ENCODE assay signal across 12 cellular contexts in genomic region chr4:38985363-38986065, GRCh38. TPM values are rescaled to one million over a fixed set of nuclear protein-coding genes. Genes with fewer than 3 reads are reported as not detected.
A peak's percentile ranks its signal among the peaks of the same experiment; 100 is the strongest.
DNase-seq lines count a peak whose midpoint lies in the region; ATAC-seq and FAIRE-seq lines count a peak whose summit lies in the region.
"Had no signal": no experiment of that assay in that cellular context is flagged by ENCODE, and none has a peak within 500 bp of the region (broad histone marks: within the 10 kb centered on the region; RNA-seq: fewer than 3 reads in every experiment).

No MANE protein-coding gene starts in this region.

- no peak for ATAC-seq in activated T-cell treated with anti-CD3 and anti-CD28 coated beads, Interleukin-2, amount 50 U/mL, for 72 hours (replicated peaks in 1 of 2)
- no peak for ATAC-seq in activated T-cell treated with anti-CD3 and anti-CD28 coated beads, Interleukin-2, amount 50 U/mL, for 4 hours
- ATAC-seq in stimulated activated naive B cell treated with anti-CD40 and anti-IgM and Interleukin-4, amounts not matched to agents 10 μg/mL and 1 μg/mL and 100 μg/mL, for 72 hours (replicated peaks), result peak; percentile 62 to 66
- no peak for ATAC-seq in HG03097 (IDR thresholded peaks at IDR 0.05; ENCODE audit: low FRiP score, unreplicated experiment)

- peak overlapping the region; percentile 57; the same call in 1 of the 2 replicates for H3K27ac ChIP-seq in SJSA1

- H3K36me3 ChIP-seq in SJSA1, result peaks cover 4% of the 10 kb centered on the region; the same call in 1 of the 2 replicates
- H3K36me3 ChIP-seq: sigmoid colon had no signal

- no peaks in the 10 kb centered on the region for H3K27me3 Mint-ChIP-seq in activated T-cell treated with anti-CD3 and anti-CD28 coated beads, Interleukin-2, amount 50 U/mL, for 72 hours (ENCODE audit: low read depth)
- no peaks in the 10 kb centered on the region for H3K27me3 Mint-ChIP-seq in activated T-cell treated with anti-CD3 and anti-CD28 coated beads, Interleukin-2, amount 50 U/mL, for 4 hours (ENCODE audit: low read depth)
- no peaks in the 10 kb centered on the region for H3K27me3 Mint-ChIP-seq in stimulated activated naive B cell treated with anti-CD40 and anti-IgM and Interleukin-4, amounts not matched to agents 10 μg/mL and 1 μg/mL and 100 μg/mL, for 72 hours

- no peaks in the 10 kb centered on the region for H3K9me3 Mint-ChIP-seq in activated T-cell treated with anti-CD3 and anti-CD28 coated beads, Interleukin-2, amount 50 U/mL, for 72 hours
- H3K9me3 Mint-ChIP-seq in activated T-cell treated with anti-CD3 and anti-CD28 coated beads, Interleukin-2, amount 50 U/mL, for 4 hours, result no peaks in the 10 kb centered on the region
- peaks cover 0 to 4% of the 10 kb centered on the region in 2 donors for H3K9me3 Mint-ChIP-seq in stimulated activated naive B cell treated with anti-CD40 and anti-IgM and Interleukin-4, amounts not matched to agents 10 μg/mL and 1 μg/mL and 100 μg/mL, for 72 hours

- peaks cover 83% of the 10 kb centered on the region for H3K4me1 Mint-ChIP-seq in activated T-cell treated with anti-CD3 and anti-CD28 coated beads, Interleukin-2, amount 50 U/mL, for 72 hours (ENCODE audit: low read depth)
- peaks cover 41% of the 10 kb centered on the region for H3K4me1 Mint-ChIP-seq in activated T-cell treated with anti-CD3 and anti-CD28 coated beads, Interleukin-2, amount 50 U/mL, for 4 hours (ENCODE audit: low read depth)
- H3K4me1 Mint-ChIP-seq in stimulated activated naive B cell treated with anti-CD40 and anti-IgM and Interleukin-4, amounts not matched to agents 10 μg/mL and 1 μg/mL and 100 μg/mL, for 72 hours, result peaks cover 31 to 49% of the 10 kb centered on the region in 2 donors

- DNase-seq in activated T-cell treated with anti-CD3 and anti-CD28 coated beads, Interleukin-2, amount 50 U/mL, for 72 hours, result no peak
- no peak for DNase-seq in activated T-cell treated with anti-CD3 and anti-CD28 coated beads, Interleukin-2, amount 50 U/mL, for 4 hours
- DNase-seq in SJSA1 (ENCODE audit: low read depth in 1 of 2, low spot score in 2 of 2) (no peak), globus pallidus (ENCODE audit: low spot score) (peak; percentile 5), frontal cortex (ENCODE audit: low spot score in 2 of 2) (no peak), NCI-H1105 (lab: John Stamatoyannopoulos, UW) (no peak)
- DNase-seq in stimulated activated naive B cell treated with anti-CD40 and anti-IgM and Interleukin-4, amounts not matched to agents 10 μg/mL and 1 μg/mL and 100 μg/mL, for 72 hours, result no peak
- DNase-seq: activated CD8-positive, alpha-beta memory T cell treated with anti-CD3 and anti-CD28 coated beads, Interleukin-2, amount 50 U/mL, for 4 hours; NCI-H1694; sigmoid colon had no signal

- no peaks in the 10 kb centered on the region for H3K27me3 ChIP-seq in SJSA1 (replicated peaks)
- H3K27me3 ChIP-seq: sigmoid colon had no signal

- FAIRE-seq in frontal cortex (lab: Jason Lieb, UNC), result no peak
- FAIRE-seq: bronchial epithelial cell had no signal

- no peak overlapping the region for H3K4me3 ChIP-seq in SJSA1
- H3K4me3 ChIP-seq: sigmoid colon had no signal

- peak overlapping the region; percentile 100 for H3K27ac Mint-ChIP-seq in activated T-cell treated with anti-CD3 and anti-CD28 coated beads, Interleukin-2, amount 50 U/mL, for 72 hours
- H3K27ac Mint-ChIP-seq in stimulated activated naive B cell treated with anti-CD40 and anti-IgM and Interleukin-4, amounts not matched to agents 10 μg/mL and 1 μg/mL and 100 μg/mL, for 72 hours, result peak overlapping the region; percentile 91

- H3K36me3 Mint-ChIP-seq in activated T-cell treated with anti-CD3 and anti-CD28 coated beads, Interleukin-2, amount 50 U/mL, for 72 hours (ENCODE audit: insufficient read depth in 2 of 2), result peaks cover 23 to 41% of the 10 kb centered on the region in 2 donors
- H3K36me3 Mint-ChIP-seq in activated T-cell treated with anti-CD3 and anti-CD28 coated beads, Interleukin-2, amount 50 U/mL, for 4 hours (ENCODE audit: insufficient read depth), result peaks cover 34% of the 10 kb centered on the region
- peaks cover 23 to 54% of the 10 kb centered on the region in 2 donors for H3K36me3 Mint-ChIP-seq in stimulated activated naive B cell treated with anti-CD40 and anti-IgM and Interleukin-4, amounts not matched to agents 10 μg/mL and 1 μg/mL and 100 μg/mL, for 72 hours

- peak overlapping the region; percentile 68 to 96 for H3K4me3 Mint-ChIP-seq in activated T-cell treated with anti-CD3 and anti-CD28 coated beads, Interleukin-2, amount 50 U/mL, for 72 hours
- no peak overlapping the region for H3K4me3 Mint-ChIP-seq in activated T-cell treated with anti-CD3 and anti-CD28 coated beads, Interleukin-2, amount 50 U/mL, for 4 hours
- peak overlapping the region; percentile 62 to 64 for H3K4me3 Mint-ChIP-seq in stimulated activated naive B cell treated with anti-CD40 and anti-IgM and Interleukin-4, amounts not matched to agents 10 μg/mL and 1 μg/mL and 100 μg/mL, for 72 hours

- H3K9me3 ChIP-seq in SJSA1 (replicated peaks), result no peaks in the 10 kb centered on the region
- H3K9me3 ChIP-seq: sigmoid colon had no signal

- H3K4me1 ChIP-seq in SJSA1 (replicated peaks), result peaks cover 54% of the 10 kb centered on the region

RNA-seq across cellular contexts. Expression of gene TMEM156, which starts 46.7 kb away (rescaled TPM):
- total RNA-seq in activated T-cell treated with anti-CD3 and anti-CD28 coated beads, Interleukin-2, amount 50 U/mL, for 72 hours, result 10 to 100 TPM; 37.2 to 56.8 TPM
- 1 to 10 TPM; 4.1 to 5.3 (median 4.9) TPM for total RNA-seq in activated T-cell treated with anti-CD3 and anti-CD28 coated beads, Interleukin-2, amount 50 U/mL, for 4 hours
- total RNA-seq in SJSA1 (2014; rRNA removed; shearing (Covaris generic)), result 7.9 and 18.6 TPM in 2 replicates
- total RNA-seq in frontal cortex, result 0.41 TPM

Comparison
In these comparisons a context has a peak if more than half of its experiments do, and no peak if none do; other contexts are left out.
1. ATAC-seq: peak in stimulated activated naive B cell treated with anti-CD40 and anti-IgM and Interleukin-4, amounts not matched to agents 10 μg/mL and 1 μg/mL and 100 μg/mL, for 72 hours (2 of 2); none in activated T-cell treated with anti-CD3 and anti-CD28 coated beads, Interleukin-2, amount 50 U/mL, for 72 hours (0 of 2), activated T-cell treated with anti-CD3 and anti-CD28 coated beads, Interleukin-2, amount 50 U/mL, for 4 hours (0 of 2) and HG03097 (single experiment).